Comparison of ENCODE assay signal across 20 cellular contexts in the genomic region with DNA sequence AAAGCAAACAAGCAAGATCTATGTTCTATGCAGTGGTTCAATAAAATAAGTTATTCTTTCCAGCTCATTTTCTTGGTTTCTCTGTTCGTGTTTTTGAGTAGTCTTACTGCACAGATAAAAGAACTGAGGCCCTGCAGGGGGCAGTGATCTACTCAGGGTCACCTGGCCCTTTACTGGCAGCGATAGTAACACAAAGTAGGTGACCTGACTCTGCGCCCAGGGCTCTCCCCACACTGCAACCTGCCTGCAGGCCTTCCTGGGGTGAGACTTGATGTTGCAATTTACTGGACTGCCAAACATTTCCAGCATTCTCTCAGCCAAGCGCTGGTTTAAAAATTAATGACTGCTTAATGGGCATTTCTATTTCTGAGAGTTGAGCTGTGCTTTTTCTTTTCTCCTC.
DNase-seq lines count a peak whose midpoint lies in the region; ATAC-seq and TF ChIP-seq lines count a peak whose summit lies in the region.
"Had no signal": no experiment of that assay in that cellular context is flagged by ENCODE, and none has a peak within 500 bp of the region (broad histone marks: within the 10 kb centered on the region; RNA-seq: fewer than 3 reads in every experiment).

No MANE protein-coding gene starts in this region.

- H3K4me3 ChIP-seq in NB4 (ENCODE audit: low read depth, low read length): no peak overlapping the region
- H3K4me3 ChIP-seq in epithelial cell of proximal tubule (ENCODE audit: low read depth, low read length): peak overlapping the region; percentile 46
- peak overlapping the region in 2 of 3 donors; percentile 10 to 19 for H3K4me3 ChIP-seq in right lobe of liver
- no peak overlapping the region for H3K4me3 ChIP-seq in upper lobe of right lung
- H3K4me3 ChIP-seq: BLaER1 treated with 17β-estradiol and CSF1 and Interleukin-3, amounts not matched to agents 10 nM and 100 nM; Peyer's patch had no signal

- H3K9me3 ChIP-seq in right lobe of liver (no peaks in the 10 kb centered on the region), upper lobe of right lung (no peaks in the 10 kb centered on the region)
- H3K9me3 ChIP-seq: Peyer's patch had no signal

- ATAC-seq in right lobe of liver (peak in 3 of 4 donors; percentile 99), upper lobe of right lung (peak; percentile 91), HG02840 (IDR thresholded peaks at IDR 0.05; ENCODE audit: low FRiP score, unreplicated experiment) (no peak)

- intact Hi-C loops in right lobe of liver (cut with DNase I) (no loop called here), upper lobe of right lung (cut with DNase I) (no loop called here)
- intact Hi-C loops in activated T-helper 1 cell treated with anti-CD3 and anti-CD28 coated beads, Interleukin-12 subunit alpha, Interleukin-12 subunit beta, Interleukin-2, Interleukin-4 antibody, amounts not matched to agents 30 ng/mL and 10 ng/mL and 1 ng/mL, durations not matched to agents 14 hours and 24 hours and 36 hours (cut with micrococcal nuclease): no loop called here

- H3K27ac Mint-ChIP-seq in activated T-helper 1 cell treated with anti-CD3 and anti-CD28 coated beads, Interleukin-12 subunit alpha, Interleukin-12 subunit beta, Interleukin-2, Interleukin-4 antibody, amounts not matched to agents 30 ng/mL and 10 ng/mL and 1 ng/mL, durations not matched to agents 14 hours and 24 hours and 36 hours: no peak overlapping the region
- H3K27ac Mint-ChIP-seq: CD4-positive, alpha-beta memory T cell had no signal

- H3K27me3 ChIP-seq in right lobe of liver (no peaks in the 10 kb centered on the region), upper lobe of right lung (no peaks in the 10 kb centered on the region)
- H3K27me3 ChIP-seq: BLaER1 treated with 17β-estradiol and CSF1 and Interleukin-3, amounts not matched to agents 10 nM and 100 nM; Peyer's patch had no signal

- H3K4me1 Mint-ChIP-seq in activated T-helper 1 cell treated with anti-CD3 and anti-CD28 coated beads, Interleukin-12 subunit alpha, Interleukin-12 subunit beta, Interleukin-2, Interleukin-4 antibody, amounts not matched to agents 30 ng/mL and 10 ng/mL and 1 ng/mL, durations not matched to agents 14 hours and 24 hours and 36 hours (ENCODE audit: low read depth): no peaks in the 10 kb centered on the region

- H3K36me3 Mint-ChIP-seq in activated T-helper 1 cell treated with anti-CD3 and anti-CD28 coated beads, Interleukin-12 subunit alpha, Interleukin-12 subunit beta, Interleukin-2, Interleukin-4 antibody, amounts not matched to agents 30 ng/mL and 10 ng/mL and 1 ng/mL, durations not matched to agents 14 hours and 24 hours and 36 hours (ENCODE audit: low read depth): no peaks in the 10 kb centered on the region

- no peak overlapping the region for H3K4me3 Mint-ChIP-seq in activated T-helper 1 cell treated with anti-CD3 and anti-CD28 coated beads, Interleukin-12 subunit alpha, Interleukin-12 subunit beta, Interleukin-2, Interleukin-4 antibody, amounts not matched to agents 30 ng/mL and 10 ng/mL and 1 ng/mL, durations not matched to agents 14 hours and 24 hours and 36 hours

- no peak for TF ChIP-seq CTCF in NB4 (IDR thresholded peaks at IDR 0.05; ENCODE audit: low read depth, low read length)
- TF ChIP-seq CTCF in epithelial cell of proximal tubule (conservative IDR thresholded peaks at IDR 0.05; ENCODE audit: low read depth, low read length): peak; percentile 49
- TF ChIP-seq CTCF in right lobe of liver (IDR thresholded peaks at IDR 0.05): peak in 2 of 4 donors; percentile 40 to 64
- no peak for TF ChIP-seq CTCF in upper lobe of right lung (IDR thresholded peaks at IDR 0.05)

- peak; percentile 11 for DNase-seq in NB4 (ENCODE audit: low read depth)
- DNase-seq in epithelial cell of proximal tubule (ENCODE audit: low read depth): peak; percentile 67
- DNase-seq in right lobe of liver: peak; percentile 83 to 92 (median 84)
- peak; percentile 78 for DNase-seq in upper lobe of right lung
- DNase-seq in activated gamma-delta T cell (lab: John Stamatoyannopoulos, UW): no peak
- no peak for DNase-seq in activated T-helper 1 cell treated with anti-CD3 and anti-CD28 coated beads, Interleukin-12 subunit alpha, Interleukin-12 subunit beta, Interleukin-2, Interleukin-4 antibody, amounts not matched to agents 30 ng/mL and 10 ng/mL and 1 ng/mL, durations not matched to agents 14 hours and 24 hours and 36 hours (ENCODE audit: low spot score)
- DNase-seq: CD4-positive, alpha-beta memory T cell; DMS53; GDM1; KBM-7; NCI-H1105; NCI-H146; NCI-H2029 treated with DMSO at 0.1 percent for 48 hours; NCI-H2171; NCI-H345; NCI-H524; NCI-H82; Peyer's patch had no signal

- H3K27ac ChIP-seq in right lobe of liver: peak overlapping the region in 2 of 3 donors; percentile 32 to 46
- H3K27ac ChIP-seq in upper lobe of right lung: no peak overlapping the region
- H3K27ac ChIP-seq: BLaER1 treated with 17β-estradiol and CSF1 and Interleukin-3, amounts not matched to agents 10 nM and 100 nM; Peyer's patch had no signal

- H3K4me1 ChIP-seq in right lobe of liver (peaks cover 0 to 30% (median 0%) of the 10 kb centered on the region in 4 donors), upper lobe of right lung (no peaks in the 10 kb centered on the region)
- H3K4me1 ChIP-seq: Peyer's patch had no signal

- H3K27me3 Mint-ChIP-seq in activated T-helper 1 cell treated with anti-CD3 and anti-CD28 coated beads, Interleukin-12 subunit alpha, Interleukin-12 subunit beta, Interleukin-2, Interleukin-4 antibody, amounts not matched to agents 30 ng/mL and 10 ng/mL and 1 ng/mL, durations not matched to agents 14 hours and 24 hours and 36 hours (ENCODE audit: insufficient read depth): peaks cover 4% of the 10 kb centered on the region

- WGBS in right lobe of liver (ENCODE audit: insufficient coverage, low coverage, low lambda C conversion rate, missing lambda C conversion rate): 50% methylated on average over 3 of the region's 4 CpGs

- H3K9me3 Mint-ChIP-seq in activated T-helper 1 cell treated with anti-CD3 and anti-CD28 coated beads, Interleukin-12 subunit alpha, Interleukin-12 subunit beta, Interleukin-2, Interleukin-4 antibody, amounts not matched to agents 30 ng/mL and 10 ng/mL and 1 ng/mL, durations not matched to agents 14 hours and 24 hours and 36 hours: no peaks in the 10 kb centered on the region

- H3K36me3 ChIP-seq in right lobe of liver (no peaks in the 10 kb centered on the region), upper lobe of right lung (no peaks in the 10 kb centered on the region)
- H3K36me3 ChIP-seq: Peyer's patch had no signal

- no peak for TF ChIP-seq POLR2A in NB4 (IDR thresholded peaks at IDR 0.05; ENCODE audit: extremely low read depth, insufficient read length)
- TF ChIP-seq POLR2A in right lobe of liver (IDR thresholded peaks at IDR 0.05): no peak

Comparison
In these comparisons a context has a peak if more than half of its experiments do, and no peak if none do; other contexts are left out.
1. DNase-seq: peak in NB4 (single experiment), epithelial cell of proximal tubule (single experiment), right lobe of liver (3 of 3) and upper lobe of right lung (single experiment); none in activated gamma-delta T cell (single experiment) and activated T-helper 1 cell treated with anti-CD3 and anti-CD28 coated beads, Interleukin-12 subunit alpha, Interleukin-12 subunit beta, Interleukin-2, Interleukin-4 antibody, amounts not matched to agents 30 ng/mL and 10 ng/mL and 1 ng/mL, durations not matched to agents 14 hours and 24 hours and 36 hours (single experiment).
2. H3K4me3 ChIP-seq: peak in epithelial cell of proximal tubule (single experiment) and right lobe of liver (2 of 3); none in NB4 (single experiment) and upper lobe of right lung (single experiment).